Comparison of ENCODE assay signal across 1 cellular context in the genomic region with DNA sequence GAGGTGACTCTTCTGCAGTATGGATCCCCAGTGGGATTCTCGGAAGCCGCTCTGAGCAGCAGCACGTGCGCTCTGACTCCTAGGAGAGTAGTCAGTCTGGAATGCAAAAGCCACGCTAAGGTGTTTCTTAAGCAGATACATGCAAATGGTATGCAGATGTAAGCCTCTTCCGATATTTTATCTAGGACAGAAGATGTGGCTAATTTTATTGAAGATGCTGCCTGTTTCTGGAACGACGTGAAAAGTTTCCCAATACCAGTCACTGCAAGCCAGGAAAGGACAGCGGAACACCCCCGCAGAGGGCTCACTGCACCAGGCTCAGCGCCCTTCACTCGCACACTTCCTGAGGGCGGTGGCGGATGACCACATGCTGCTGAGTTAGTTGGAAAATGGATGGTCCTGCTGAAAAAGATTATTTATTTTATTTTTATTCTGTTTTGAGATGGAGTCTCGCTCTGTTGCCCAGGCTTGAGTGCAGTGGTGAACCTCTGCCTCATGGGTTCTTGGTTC.
TF ChIP-seq lines count a peak whose summit lies in the region.

No MANE protein-coding gene starts in this region.

TF ChIP-seq in HepG2, 621 proteins besides CTCF, POLR2A, EP300 and RAD21:
- TF ChIP-seq SOX13 (IDR thresholded peaks at IDR 0.05): no peak
- TF ChIP-seq SOX13 (CRISPR knock-in tag; conservative IDR thresholded peaks at IDR 0.05 in 1 of 2, IDR thresholded peaks at IDR 0.05 in 1 of 2): no peak
- TF ChIP-seq DR1 (CRISPR knock-in tag; IDR thresholded peaks at IDR 0.05): no peak
- no peak for TF ChIP-seq ZNF672 (CRISPR knock-in tag; IDR thresholded peaks at IDR 0.05)
- TF ChIP-seq, protein P1, sequence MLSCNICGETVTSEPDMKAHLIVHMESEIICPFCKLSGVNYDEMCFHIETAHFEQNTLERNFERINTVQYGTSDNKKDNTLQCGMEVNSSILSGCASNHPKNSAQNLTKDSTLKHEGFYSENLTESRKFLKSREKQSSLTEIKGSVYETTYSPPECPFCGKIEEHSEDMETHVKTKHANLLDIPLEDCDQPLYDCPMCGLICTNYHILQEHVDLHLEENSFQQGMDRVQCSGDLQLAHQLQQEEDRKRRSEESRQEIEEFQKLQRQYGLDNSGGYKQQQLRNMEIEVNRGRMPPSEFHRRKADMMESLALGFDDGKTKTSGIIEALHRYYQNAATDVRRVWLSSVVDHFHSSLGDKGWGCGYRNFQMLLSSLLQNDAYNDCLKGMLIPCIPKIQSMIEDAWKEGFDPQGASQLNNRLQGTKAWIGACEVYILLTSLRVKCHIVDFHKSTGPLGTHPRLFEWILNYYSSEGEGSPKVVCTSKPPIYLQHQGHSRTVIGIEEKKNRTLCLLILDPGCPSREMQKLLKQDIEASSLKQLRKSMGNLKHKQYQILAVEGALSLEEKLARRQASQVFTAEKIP (CRISPR knock-in tag; IDR thresholded peaks at IDR 0.05; ENCODE audit: borderline replicate concordance): no peak
- TF ChIP-seq, protein P2, sequence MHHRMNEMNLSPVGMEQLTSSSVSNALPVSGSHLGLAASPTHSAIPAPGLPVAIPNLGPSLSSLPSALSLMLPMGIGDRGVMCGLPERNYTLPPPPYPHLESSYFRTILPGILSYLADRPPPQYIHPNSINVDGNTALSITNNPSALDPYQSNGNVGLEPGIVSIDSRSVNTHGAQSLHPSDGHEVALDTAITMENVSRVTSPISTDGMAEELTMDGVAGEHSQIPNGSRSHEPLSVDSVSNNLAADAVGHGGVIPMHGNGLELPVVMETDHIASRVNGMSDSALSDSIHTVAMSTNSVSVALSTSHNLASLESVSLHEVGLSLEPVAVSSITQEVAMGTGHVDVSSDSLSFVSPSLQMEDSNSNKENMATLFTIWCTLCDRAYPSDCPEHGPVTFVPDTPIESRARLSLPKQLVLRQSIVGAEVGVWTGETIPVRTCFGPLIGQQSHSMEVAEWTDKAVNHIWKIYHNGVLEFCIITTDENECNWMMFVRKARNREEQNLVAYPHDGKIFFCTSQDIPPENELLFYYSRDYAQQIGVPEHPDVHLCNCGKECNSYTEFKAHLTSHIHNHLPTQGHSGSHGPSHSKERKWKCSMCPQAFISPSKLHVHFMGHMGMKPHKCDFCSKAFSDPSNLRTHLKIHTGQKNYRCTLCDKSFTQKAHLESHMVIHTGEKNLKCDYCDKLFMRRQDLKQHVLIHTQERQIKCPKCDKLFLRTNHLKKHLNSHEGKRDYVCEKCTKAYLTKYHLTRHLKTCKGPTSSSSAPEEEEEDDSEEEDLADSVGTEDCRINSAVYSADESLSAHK (CRISPR knock-in tag; IDR thresholded peaks at IDR 0.05; ENCODE audit: borderline replicate concordance): no peak
- TF ChIP-seq, protein P3, sequence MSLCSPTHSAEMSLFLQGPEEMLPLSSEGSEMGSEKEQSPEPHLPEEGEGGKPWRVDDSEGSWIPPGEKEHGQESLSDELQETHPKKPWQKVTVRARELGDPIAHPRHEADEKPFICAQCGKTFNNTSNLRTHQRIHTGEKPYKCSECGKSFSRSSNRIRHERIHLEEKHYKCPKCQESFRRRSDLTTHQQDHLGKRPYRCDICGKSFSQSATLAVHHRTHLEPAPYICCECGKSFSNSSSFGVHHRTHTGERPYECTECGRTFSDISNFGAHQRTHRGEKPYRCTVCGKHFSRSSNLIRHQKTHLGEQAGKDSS (CRISPR knock-in tag; IDR thresholded peaks at IDR 0.05; ENCODE audit: borderline replicate concordance, low read depth): no peak
- TF ChIP-seq, protein P4, sequence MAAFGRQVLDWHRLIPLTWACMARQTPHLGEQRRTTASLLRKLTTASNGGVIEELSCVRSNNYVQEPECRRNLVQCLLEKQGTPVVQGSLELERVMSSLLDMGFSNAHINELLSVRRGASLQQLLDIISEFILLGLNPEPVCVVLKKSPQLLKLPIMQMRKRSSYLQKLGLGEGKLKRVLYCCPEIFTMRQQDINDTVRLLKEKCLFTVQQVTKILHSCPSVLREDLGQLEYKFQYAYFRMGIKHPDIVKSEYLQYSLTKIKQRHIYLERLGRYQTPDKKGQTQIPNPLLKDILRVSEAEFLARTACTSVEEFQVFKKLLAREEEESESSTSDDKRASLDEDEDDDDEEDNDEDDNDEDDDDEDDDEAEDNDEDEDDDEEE (CRISPR knock-in tag; IDR thresholded peaks at IDR 0.05): no peak
- TF ChIP-seq, protein P5, sequence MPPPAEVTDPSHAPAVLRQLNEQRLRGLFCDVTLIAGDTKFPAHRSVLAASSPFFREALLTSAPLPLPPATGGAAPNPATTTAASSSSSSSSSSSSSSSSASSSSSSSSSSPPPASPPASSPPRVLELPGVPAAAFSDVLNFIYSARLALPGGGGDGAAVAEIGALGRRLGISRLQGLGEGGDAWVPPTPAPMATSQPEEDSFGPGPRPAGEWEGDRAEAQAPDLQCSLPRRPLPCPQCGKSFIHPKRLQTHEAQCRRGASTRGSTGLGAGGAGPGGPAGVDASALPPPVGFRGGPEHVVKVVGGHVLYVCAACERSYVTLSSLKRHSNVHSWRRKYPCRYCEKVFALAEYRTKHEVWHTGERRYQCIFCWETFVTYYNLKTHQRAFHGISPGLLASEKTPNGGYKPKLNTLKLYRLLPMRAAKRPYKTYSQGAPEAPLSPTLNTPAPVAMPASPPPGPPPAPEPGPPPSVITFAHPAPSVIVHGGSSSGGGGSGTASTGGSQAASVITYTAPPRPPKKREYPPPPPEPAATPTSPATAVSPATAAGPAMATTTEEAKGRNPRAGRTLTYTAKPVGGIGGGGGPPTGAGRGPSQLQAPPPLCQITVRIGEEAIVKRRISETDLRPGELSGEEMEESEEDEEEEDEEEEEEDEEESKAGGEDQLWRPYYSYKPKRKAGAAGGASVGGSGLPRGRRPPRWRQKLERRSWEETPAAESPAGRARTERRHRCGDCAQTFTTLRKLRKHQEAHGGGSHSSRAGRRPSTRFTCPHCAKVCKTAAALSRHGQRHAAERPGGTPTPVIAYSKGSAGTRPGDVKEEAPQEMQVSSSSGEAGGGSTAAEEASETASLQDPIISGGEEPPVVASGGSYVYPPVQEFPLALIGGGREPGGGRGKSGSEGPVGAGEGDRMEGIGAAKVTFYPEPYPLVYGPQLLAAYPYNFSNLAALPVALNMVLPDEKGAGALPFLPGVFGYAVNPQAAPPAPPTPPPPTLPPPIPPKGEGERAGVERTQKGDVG (CRISPR knock-in tag; IDR thresholded peaks at IDR 0.05; ENCODE audit: borderline replicate concordance): no peak
- TF ChIP-seq KAT2B (IDR thresholded peaks at IDR 0.05; ENCODE audit: borderline replicate concordance, low read depth, low read length): no peak
